In the genomic region with DNA sequence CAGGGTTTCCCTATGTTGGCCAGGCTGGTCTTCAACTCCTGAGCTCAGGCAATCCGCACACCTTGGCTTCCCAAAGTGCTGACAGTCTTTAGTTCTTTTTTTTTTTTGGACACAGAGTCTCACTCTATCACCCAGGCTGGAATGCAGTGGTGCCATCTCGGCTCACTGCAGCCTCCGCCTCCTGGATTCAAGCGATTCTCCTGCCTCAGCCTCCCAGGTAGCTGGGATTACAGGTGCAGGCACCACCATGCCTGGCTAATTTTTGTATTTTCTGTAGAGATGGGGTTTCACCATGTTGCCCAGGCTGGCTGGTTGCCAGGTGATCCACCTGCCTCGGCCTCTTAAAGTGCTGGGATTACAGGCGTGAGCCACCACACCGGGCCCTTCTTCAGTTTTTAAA, we compare ENCODE assay signal across 1 cellular context.
TF ChIP-seq lines count a peak whose summit lies in the region.

No MANE protein-coding gene starts in this region.

TF ChIP-seq in K562, 482 proteins besides CTCF, POLR2A, EP300 and RAD21:
- TF ChIP-seq NFIC (IDR thresholded peaks at IDR 0.05) = peak; percentile 51
